In genomic region chr9:13805566-13805965, GRCh38 we compare ENCODE assay signal across 21 cellular contexts.
DNase-seq lines count a peak whose midpoint lies in the region; ATAC-seq and TF ChIP-seq lines count a peak whose summit lies in the region.
"Had no signal": no experiment of that assay in that cellular context is flagged by ENCODE, and none has a peak within 500 bp of the region (broad histone marks: within the 10 kb centered on the region; RNA-seq: fewer than 3 reads in every experiment).

No MANE protein-coding gene starts in this region.

- H3K4me1 ChIP-seq in hepatocyte (ENCODE audit: insufficient read depth) (no peaks in the 10 kb centered on the region), smooth muscle cell (ENCODE audit: low read depth) (no peaks in the 10 kb centered on the region), gastroesophageal sphincter (peaks cover 0 to 1% (median 0%) of the 10 kb centered on the region in 3 donors)
- H3K4me1 ChIP-seq: A549, SJSA1 had no signal

- no peaks in the 10 kb centered on the region for H3F3A ChIP-seq in smooth muscle cell (ENCODE audit: low read depth)

- no peaks in the 10 kb centered on the region for H3K9me3 ChIP-seq in hepatocyte (ENCODE audit: low read depth)
- no peaks in the 10 kb centered on the region for H3K9me3 ChIP-seq in smooth muscle cell (replicated peaks; ENCODE audit: low read depth)
- H3K9me3 ChIP-seq in gastroesophageal sphincter: no peaks in the 10 kb centered on the region
- H3K9me3 ChIP-seq: A549, MG63, SJSA1 had no signal

- H4K20me1 ChIP-seq in hepatocyte (ENCODE audit: insufficient read depth, poor library complexity, severe bottlenecking): no peaks in the 10 kb centered on the region
- no peaks in the 10 kb centered on the region for H4K20me1 ChIP-seq in smooth muscle cell (ENCODE audit: low read depth)

- H3K79me2 ChIP-seq in hepatocyte (no peaks in the 10 kb centered on the region), smooth muscle cell (ENCODE audit: low read depth) (no peaks in the 10 kb centered on the region)

- no peak overlapping the region for H3K9ac ChIP-seq in smooth muscle cell (ENCODE audit: low read depth)

- no peak for ATAC-seq in GM21367 (IDR thresholded peaks at IDR 0.05; ENCODE audit: unreplicated experiment)
- ATAC-seq in HG02588 (IDR thresholded peaks at IDR 0.05; ENCODE audit: unreplicated experiment): no peak
- ATAC-seq in gastroesophageal sphincter: no peak
- ATAC-seq: A549 had no signal

- H3K36me3 ChIP-seq in hepatocyte (replicated peaks; ENCODE audit: insufficient read depth, low read depth) (no peaks in the 10 kb centered on the region), smooth muscle cell (ENCODE audit: low read depth) (no peaks in the 10 kb centered on the region), gastroesophageal sphincter (no peaks in the 10 kb centered on the region)
- H3K36me3 ChIP-seq: MG63, SJSA1 had no signal

- TF ChIP-seq POLR2A in gastroesophageal sphincter (IDR thresholded peaks at IDR 0.05): no peak

- no peak overlapping the region for H3K4me2 ChIP-seq in hepatocyte
- H3K4me2 ChIP-seq in smooth muscle cell: no peak overlapping the region
- H3K4me2 ChIP-seq: A549 had no signal

- DNase-seq in NCI-H446 treated with DMSO at 0.1 percent for 48 hours (lab: John Stamatoyannopoulos, UW): peak; percentile 84
- DNase-seq in cardiac fibroblast (ENCODE audit: low read depth in 2 of 2): peak; percentile 40 to 48
- peak; percentile 23 for DNase-seq in hepatocyte (ENCODE audit: low spot score)
- no peak for DNase-seq in smooth muscle cell (lab: John Stamatoyannopoulos, UW; ENCODE audit: unreplicated experiment)
- DNase-seq: CD8-positive, alpha-beta memory T cell; DMS153; DND-41; KG1; MG63; NCI-H1105 treated with DMSO at 0.1 percent for 48 hours; NCI-H146; NCI-H1930; NCI-H2107; NCI-H526 treated with DMSO at 0.1 percent for 48 hours; Right ventricle myocardium superior; RPMI8226 had no signal

- H3K27me3 ChIP-seq in hepatocyte: no peaks in the 10 kb centered on the region
- H3K27me3 ChIP-seq in smooth muscle cell (ENCODE audit: low read depth): no peaks in the 10 kb centered on the region
- no peaks in the 10 kb centered on the region for H3K27me3 ChIP-seq in gastroesophageal sphincter
- H3K27me3 ChIP-seq: MG63, SJSA1 had no signal

- H2AFZ ChIP-seq in hepatocyte (no peak overlapping the region), smooth muscle cell (ENCODE audit: low read depth) (peak overlapping the region; percentile 51)

- TF ChIP-seq EP300 in gastroesophageal sphincter (IDR thresholded peaks at IDR 0.05): no peak

- H3K9me2 ChIP-seq in hepatocyte (replicated peaks; ENCODE audit: insufficient read depth): no peaks in the 10 kb centered on the region

- no peak overlapping the region for H3K4me3 ChIP-seq in cardiac fibroblast (replicated peaks in 1 of 2; ENCODE audit: low read depth in 2 of 2, low read length in 2 of 2)
- no peak overlapping the region for H3K4me3 ChIP-seq in hepatocyte
- H3K4me3 ChIP-seq in smooth muscle cell: no peak overlapping the region
- H3K4me3 ChIP-seq in gastroesophageal sphincter: no peak overlapping the region
- H3K4me3 ChIP-seq: A549, MG63, SJSA1 had no signal

- WGBS in hepatocyte (ENCODE audit: low lambda C conversion rate, missing lambda C conversion rate): 68% methylated on average over 6 of the region's 6 CpGs
- WGBS in smooth muscle cell (ENCODE audit: low lambda C conversion rate): 68% methylated on average over 6 of the region's 6 CpGs
- 40 to 44% methylated on average over 6 of the region's 6 CpGs for WGBS in gastroesophageal sphincter (ENCODE audit: low coverage in 1 of 2), 2 donors

- H3K27ac ChIP-seq in hepatocyte (peak overlapping the region; percentile 69), smooth muscle cell (ENCODE audit: low read depth) (no peak overlapping the region), gastroesophageal sphincter (no peak overlapping the region)
- H3K27ac ChIP-seq: A549, SJSA1 had no signal

- TF ChIP-seq CTCF in cardiac fibroblast (IDR thresholded peaks at IDR 0.05; ENCODE audit: low read depth, low read length) (no peak), hepatocyte (IDR thresholded peaks at IDR 0.05; ENCODE audit: poor library complexity) (no peak), smooth muscle cell (IDR thresholded peaks at IDR 0.05; ENCODE audit: borderline replicate concordance, insufficient read depth, poor library complexity, severe bottlenecking) (no peak), gastroesophageal sphincter (IDR thresholded peaks at IDR 0.05) (no peak)
